31 cellular contexts compared by ENCODE assay signal in genomic region chr17:11795906-11796305, GRCh38.
"Had no signal": no experiment of that assay in that cellular context is flagged by ENCODE, and none has a peak within 500 bp of the region (broad histone marks: within the 10 kb centered on the region; RNA-seq: fewer than 3 reads in every experiment).

No MANE protein-coding gene starts in this region.

- H3K36me3 ChIP-seq: brain microvascular endothelial cell, esophagus squamous epithelium, gastroesophageal sphincter had no signal

- H3K9me3 ChIP-seq: esophagus squamous epithelium, gastroesophageal sphincter had no signal

- H3K27ac Mint-ChIP-seq: activated CD4-positive, alpha-beta memory T cell treated with anti-CD3 and anti-CD28 coated beads for 36 hours; activated CD4-positive, alpha-beta T cell treated with anti-CD3 and anti-CD28 coated beads for 36 hours; activated CD4-positive, alpha-beta T cell treated with anti-CD3 and anti-CD28 coated beads, Interleukin-2, amount 10 ng/mL, durations not matched to agents 24 days and 14 days; activated CD8-positive, alpha-beta T cell treated with anti-CD3 and anti-CD28 coated beads, Interleukin-2, amount 10 ng/mL, durations not matched to agents 7 days and 5 days; activated naive CD8-positive, alpha-beta T cell; activated T-helper 17 cell treated with anti-CD3 and anti-CD28 coated beads, Interleukin-2, amount 50 U/mL, for 72 hours; dendritic cell treated with granulocyte-macrophage colony-stimulating factor and Interleukin-4, amounts not matched to agents 40 ng/mL and 50 ng/mL, for 4 days; endodermal cell; T-helper 17 cell; T-helper 2 cell treated with Interferon-gamma antibody and Interleukin-4, amounts not matched to agents 5 μg/mL and 100 μg/mL, for 36 hours had no signal

- H3K27ac ChIP-seq: brain microvascular endothelial cell, coronary artery, dorsolateral prefrontal cortex, esophagus squamous epithelium, gastroesophageal sphincter had no signal

- H3K27me3 ChIP-seq: brain microvascular endothelial cell, esophagus squamous epithelium, gastroesophageal sphincter had no signal

- H3K9me3 Mint-ChIP-seq: activated CD4-positive, alpha-beta memory T cell treated with anti-CD3 and anti-CD28 coated beads for 36 hours; endodermal cell had no signal

- ATAC-seq: activated CD4-positive, alpha-beta T cell treated with anti-CD3 and anti-CD28 coated beads for 36 hours; activated CD8-positive, alpha-beta T cell treated with anti-CD3 and anti-CD28 coated beads, Interleukin-2, amount 10 ng/mL, durations not matched to agents 7 days and 5 days; activated T-cell treated with anti-CD3 and anti-CD28 coated beads, Interleukin-2, amount 50 U/mL, for 4 hours; activated T-helper 17 cell treated with anti-CD3 and anti-CD28 coated beads, Interleukin-2, amount 50 U/mL, for 72 hours; gastroesophageal sphincter; T-helper 17 cell had no signal

- H3K27me3 Mint-ChIP-seq: activated CD4-positive, alpha-beta memory T cell treated with anti-CD3 and anti-CD28 coated beads for 36 hours; activated CD4-positive, alpha-beta T cell treated with anti-CD3 and anti-CD28 coated beads for 36 hours; activated CD4-positive, alpha-beta T cell treated with anti-CD3 and anti-CD28 coated beads, Interleukin-2, amount 10 ng/mL, durations not matched to agents 24 days and 14 days; activated naive CD8-positive, alpha-beta T cell; activated T-helper 17 cell treated with anti-CD3 and anti-CD28 coated beads, Interleukin-2, amount 50 U/mL, for 72 hours; central memory CD8-positive, alpha-beta T cell; dendritic cell treated with granulocyte-macrophage colony-stimulating factor and Interleukin-4, amounts not matched to agents 40 ng/mL and 50 ng/mL, for 4 days; T-helper 17 cell had no signal

- H3K4me1 Mint-ChIP-seq: activated CD4-positive, alpha-beta T cell treated with anti-CD3 and anti-CD28 coated beads for 36 hours; activated CD4-positive, alpha-beta T cell treated with anti-CD3 and anti-CD28 coated beads, Interleukin-2, amount 10 ng/mL, durations not matched to agents 24 days and 14 days; activated T-helper 17 cell treated with anti-CD3 and anti-CD28 coated beads, Interleukin-2, amount 50 U/mL, for 72 hours; central memory CD8-positive, alpha-beta T cell; endodermal cell; T-helper 17 cell had no signal

- H3K4me1 ChIP-seq: esophagus squamous epithelium, gastroesophageal sphincter had no signal

- H3K36me3 Mint-ChIP-seq: activated CD4-positive, alpha-beta memory T cell treated with anti-CD3 and anti-CD28 coated beads for 36 hours; activated naive CD8-positive, alpha-beta T cell had no signal

- DNase-seq: activated CD4-positive, alpha-beta memory T cell treated with anti-CD3 and anti-CD28 coated beads for 36 hours; activated CD4-positive, alpha-beta T cell treated with anti-CD3 and anti-CD28 coated beads for 36 hours; activated CD4-positive, alpha-beta T cell treated with anti-CD3 and anti-CD28 coated beads, Interleukin-2, amount 10 ng/mL, durations not matched to agents 24 days and 14 days; activated CD4-positive, CD25-positive, alpha-beta regulatory T cell; activated CD4-positive, CD25-positive, alpha-beta regulatory T cell treated with anti-CD3 and anti-CD28 coated beads, Interleukin-2, amount 50 U/mL, for 72 hours; activated CD8-positive, alpha-beta memory T cell treated with anti-CD3 and anti-CD28 coated beads, Interleukin-2, amount 50 U/mL, for 48 hours; activated CD8-positive, alpha-beta T cell treated with anti-CD3 and anti-CD28 coated beads, Interleukin-2, amount 10 ng/mL, durations not matched to agents 7 days and 5 days; activated effector memory CD4-positive, alpha-beta T cell treated with Interleukin-2 at 50 U/mL for 16 hours; activated gamma-delta T cell treated with Interleukin-2 at 50 U/mL for 16 hours; activated naive CD4-positive, alpha-beta T cell treated with anti-CD3 and anti-CD28 coated beads, Interleukin-2, amount 50 U/mL, for 16 hours; activated naive CD4-positive, alpha-beta T cell treated with Interleukin-2 at 50 U/mL for 16 hours; activated T-cell treated with anti-CD3 and anti-CD28 coated beads for 4 hours; activated T-cell treated with anti-CD3 and anti-CD28 coated beads, Interleukin-2, amount 50 U/mL, for 4 hours; amniotic stem cell; brain microvascular endothelial cell; dorsolateral prefrontal cortex; effector memory CD4-positive, alpha-beta T cell; endodermal cell; erythroblast; esophagus squamous epithelium; foreskin melanocyte; T-helper 1 cell; T-helper 17 cell; T1000 had no signal

- H3K4me3 ChIP-seq: coronary artery, dorsolateral prefrontal cortex, esophagus squamous epithelium, gastroesophageal sphincter had no signal

- H3K4me3 Mint-ChIP-seq: activated CD4-positive, alpha-beta memory T cell treated with anti-CD3 and anti-CD28 coated beads for 36 hours; activated CD4-positive, alpha-beta T cell treated with anti-CD3 and anti-CD28 coated beads for 36 hours; activated CD4-positive, alpha-beta T cell treated with anti-CD3 and anti-CD28 coated beads, Interleukin-2, amount 10 ng/mL, durations not matched to agents 24 days and 14 days; activated CD8-positive, alpha-beta T cell treated with anti-CD3 and anti-CD28 coated beads, Interleukin-2, amount 10 ng/mL, durations not matched to agents 7 days and 5 days; activated naive CD8-positive, alpha-beta T cell; activated T-cell treated with anti-CD3 and anti-CD28 coated beads, Interleukin-2, amount 50 U/mL, for 4 hours; activated T-helper 17 cell treated with anti-CD3 and anti-CD28 coated beads, Interleukin-2, amount 50 U/mL, for 72 hours; central memory CD8-positive, alpha-beta T cell; dendritic cell treated with granulocyte-macrophage colony-stimulating factor and Interleukin-4, amounts not matched to agents 40 ng/mL and 50 ng/mL, for 4 days; endodermal cell; T-helper 17 cell; T-helper 2 cell treated with Interferon-gamma antibody and Interleukin-4, amounts not matched to agents 5 μg/mL and 100 μg/mL, for 36 hours had no signal
